22 cellular contexts compared by ENCODE assay signal in the genomic region with DNA sequence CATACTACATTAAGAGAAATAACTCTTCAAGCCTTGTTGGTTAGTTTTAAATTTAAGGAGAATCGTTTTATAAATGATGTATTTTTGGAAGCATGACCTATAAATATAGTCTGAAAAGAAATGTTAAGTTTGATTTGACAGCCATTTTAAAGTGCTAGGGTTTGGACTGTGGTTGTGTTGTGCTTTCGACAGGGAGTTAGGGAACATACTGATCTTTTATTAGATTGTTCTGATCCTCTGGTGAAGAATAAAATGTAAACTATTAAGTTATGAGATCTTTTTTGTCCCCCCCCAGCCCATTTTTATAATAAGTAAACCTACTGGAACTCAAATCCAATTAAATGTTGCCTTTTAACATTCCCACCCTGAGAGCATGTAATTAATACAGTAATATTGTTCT. TPM values are rescaled to one million over a fixed set of nuclear protein-coding genes. Genes with fewer than 3 reads are reported as not detected.
DNase-seq lines count a peak whose midpoint lies in the region; ATAC-seq and TF ChIP-seq lines count a peak whose summit lies in the region.
"Had no signal": no experiment of that assay in that cellular context is flagged by ENCODE, and none has a peak within 500 bp of the region (broad histone marks: within the 10 kb centered on the region; RNA-seq: fewer than 3 reads in every experiment).

No MANE protein-coding gene starts in this region.

- H3K36me3 ChIP-seq in SK-N-MC (ENCODE audit: insufficient read depth, low read length): peaks cover 100% of the 10 kb centered on the region
- peaks cover 0 to 84% (median 26%) of the 10 kb centered on the region in 4 donors for H3K36me3 ChIP-seq in sigmoid colon
- peaks cover 82% of the 10 kb centered on the region for H3K36me3 ChIP-seq in GM23338 (ENCODE audit: insufficient read depth)
- H3K36me3 ChIP-seq in mesenchymal stem cell (ENCODE audit: control insufficient read depth in 1 of 2, insufficient read depth in 2 of 2, low read depth in 1 of 2, low read length in 2 of 2): peaks cover 6 to 93% of the 10 kb centered on the region in 2 experiments

- H3K79me2 ChIP-seq in GM23338 (replicated peaks; ENCODE audit: insufficient read depth): peaks cover 93% of the 10 kb centered on the region

- no peak for DNase-seq in activated T-cell treated with anti-CD3 and anti-CD28 coated beads, Interleukin-2, amount 50 U/mL, for 72 hours
- DNase-seq in activated T-cell treated with anti-CD3 and anti-CD28 coated beads for 4 hours (no peak), SK-N-MC (ENCODE audit: low read depth, low spot score) (no peak), chondrocyte (ENCODE audit: low spot score) (no peak), sigmoid colon (no peak), GM23338 (ENCODE audit: low spot score) (no peak), mesenchymal stem cell (no peak)
- DNase-seq: ACHN; BE2C; C1 segment of cervical spinal cord; CD4-positive, CD25-positive, alpha-beta regulatory T cell; CD8-positive, alpha-beta memory T cell; COR-L47; DMS 273 treated with DMSO at 0.1 percent for 48 hours; DMS53; DND-41; EL had no signal

- H3K9me3 ChIP-seq in SK-N-MC (ENCODE audit: low read depth, low read length): no peaks in the 10 kb centered on the region
- no peaks in the 10 kb centered on the region for H3K9me3 ChIP-seq in sigmoid colon
- no peaks in the 10 kb centered on the region for H3K9me3 ChIP-seq in mesenchymal stem cell (ENCODE audit: control insufficient read depth, low read length)
- H3K9me3 ChIP-seq: BE2C, HAP-1 had no signal

- H4K91ac ChIP-seq in mesenchymal stem cell (ENCODE audit: low read length): no peak overlapping the region

- H3K27me3 ChIP-seq in sigmoid colon (no peaks in the 10 kb centered on the region), GM23338 (ENCODE audit: insufficient read depth) (no peaks in the 10 kb centered on the region), mesenchymal stem cell (ENCODE audit: control insufficient read depth in 1 of 2, insufficient read depth in 1 of 2, low read length in 2 of 2) (no peaks in the 10 kb centered on the region)
- H3K27me3 ChIP-seq: BE2C had no signal

- H3K4me3 Mint-ChIP-seq in activated T-cell treated with anti-CD3 and anti-CD28 coated beads, Interleukin-2, amount 50 U/mL, for 72 hours: no peak overlapping the region
- H3K4me3 Mint-ChIP-seq in chondrocyte (ENCODE audit: unreplicated experiment) (no peak overlapping the region), GM23338 (no peak overlapping the region)
- H3K4me3 Mint-ChIP-seq: CD4-positive, CD25-positive, alpha-beta regulatory T cell; CD8-positive, alpha-beta memory T cell had no signal

- no peak overlapping the region for H3K18ac ChIP-seq in mesenchymal stem cell (ENCODE audit: low read depth in 1 of 2, low read length in 2 of 2)

- H3K4me1 ChIP-seq in sigmoid colon: peaks cover 0 to 29% (median 10%) of the 10 kb centered on the region in 4 donors
- no peaks in the 10 kb centered on the region for H3K4me1 ChIP-seq in GM23338 (ENCODE audit: insufficient read depth)
- peaks cover 6% of the 10 kb centered on the region for H3K4me1 ChIP-seq in mesenchymal stem cell (ENCODE audit: control insufficient read depth, insufficient read depth, low read depth, low read length)
- H3K4me1 ChIP-seq: BE2C, HAP-1 had no signal

- peaks cover 4 to 56% of the 10 kb centered on the region in 2 donors for H3K36me3 Mint-ChIP-seq in activated T-cell treated with anti-CD3 and anti-CD28 coated beads, Interleukin-2, amount 50 U/mL, for 72 hours (ENCODE audit: insufficient read depth in 2 of 2)
- H3K36me3 Mint-ChIP-seq in chondrocyte (ENCODE audit: low read depth): peaks cover 31% of the 10 kb centered on the region
- peaks cover 93% of the 10 kb centered on the region for H3K36me3 Mint-ChIP-seq in GM23338 (ENCODE audit: low read depth)

- H4K8ac ChIP-seq in mesenchymal stem cell (ENCODE audit: low read length): no peak overlapping the region

- H2AK5ac ChIP-seq in mesenchymal stem cell (ENCODE audit: low read length, severe bottlenecking): no peak overlapping the region

- peak overlapping the region; percentile 43 for H3K27ac ChIP-seq in SK-N-MC
- peak overlapping the region; percentile 8 to 72 (median 30) for H3K27ac ChIP-seq in sigmoid colon
- no peak overlapping the region for H3K27ac ChIP-seq in GM23338 (ENCODE audit: low read depth)
- H3K27ac ChIP-seq in mesenchymal stem cell (ENCODE audit: low read length, poor library complexity, severe bottlenecking): no peak overlapping the region

- no peaks in the 10 kb centered on the region for H3K9me3 Mint-ChIP-seq in activated T-cell treated with anti-CD3 and anti-CD28 coated beads, Interleukin-2, amount 50 U/mL, for 72 hours
- no peaks in the 10 kb centered on the region for H3K9me3 Mint-ChIP-seq in chondrocyte (ENCODE audit: low read depth)
- H3K9me3 Mint-ChIP-seq in GM23338: no peaks in the 10 kb centered on the region
- H3K9me3 Mint-ChIP-seq: CD4-positive, CD25-positive, alpha-beta regulatory T cell; CD8-positive, alpha-beta memory T cell had no signal

- WGBS in sigmoid colon, 2 donors: 94% methylated on average over 2 of the region's 2 CpGs
- WGBS in mesenchymal stem cell: 100% methylated on average over 2 of the region's 2 CpGs

- H2AFZ ChIP-seq in GM23338 (no peak overlapping the region), mesenchymal stem cell (ENCODE audit: low read depth, low read length) (no peak overlapping the region)

- peaks cover 24% of the 10 kb centered on the region for H3K4me1 Mint-ChIP-seq in activated T-cell treated with anti-CD3 and anti-CD28 coated beads, Interleukin-2, amount 50 U/mL, for 72 hours (ENCODE audit: low read depth)
- peaks cover 31% of the 10 kb centered on the region for H3K4me1 Mint-ChIP-seq in chondrocyte (ENCODE audit: low read depth)
- no peaks in the 10 kb centered on the region for H3K4me1 Mint-ChIP-seq in GM23338

- H3F3A ChIP-seq in GM23338 (replicated peaks; ENCODE audit: low read depth): 0 out of 2 replicates have a peak, but pooled peaks cover 4% of the 10 kb centered on the region

- ATAC-seq in activated T-cell treated with anti-CD3 and anti-CD28 coated beads, Interleukin-2, amount 50 U/mL, for 72 hours (replicated peaks in 1 of 2): no peak
- no peak for ATAC-seq in GM23338
- ATAC-seq: GM12878 had no signal

- H3K4me2 ChIP-seq in GM23338 (no peak overlapping the region), mesenchymal stem cell (ENCODE audit: low read length, poor library complexity, severe bottlenecking) (no peak overlapping the region)

- no peak overlapping the region for H3K4ac ChIP-seq in mesenchymal stem cell (ENCODE audit: low read depth in 1 of 2, low read length in 2 of 2)

- no peak overlapping the region for H2BK5ac ChIP-seq in mesenchymal stem cell (ENCODE audit: low read depth, low read length, poor library complexity, severe bottlenecking)

- H3K9ac ChIP-seq in SK-N-MC (ENCODE audit: insufficient read length) (no peak overlapping the region), mesenchymal stem cell (ENCODE audit: low read length) (no peak overlapping the region)

- peak overlapping the region; percentile 13 for H3K27ac Mint-ChIP-seq in activated T-cell treated with anti-CD3 and anti-CD28 coated beads, Interleukin-2, amount 50 U/mL, for 72 hours
- peak overlapping the region; percentile 51 for H3K27ac Mint-ChIP-seq in chondrocyte (ENCODE audit: unreplicated experiment)
- H3K27ac Mint-ChIP-seq in GM23338: no peak overlapping the region
- H3K27ac Mint-ChIP-seq: CD4-positive, CD25-positive, alpha-beta regulatory T cell had no signal

- TF ChIP-seq POLR2A in sigmoid colon (IDR thresholded peaks at IDR 0.05): no peak

- no peak overlapping the region for H3K14ac ChIP-seq in mesenchymal stem cell (ENCODE audit: low read length in 2 of 2)

- TF ChIP-seq EP300 in sigmoid colon (IDR thresholded peaks at IDR 0.05): no peak

- H3K4me3 ChIP-seq in SK-N-MC: no peak overlapping the region
- H3K4me3 ChIP-seq in sigmoid colon: no peak overlapping the region
- no peak overlapping the region for H3K4me3 ChIP-seq in GM23338
- H3K4me3 ChIP-seq in mesenchymal stem cell (ENCODE audit: insufficient read depth in 1 of 2, low read depth in 1 of 2, low read length in 2 of 2): no peak overlapping the region
- H3K4me3 ChIP-seq: GM12878, HAP-1 had no signal

- TF ChIP-seq CTCF in chondrocyte (IDR thresholded peaks at IDR 0.05) (no peak), sigmoid colon (IDR thresholded peaks at IDR 0.05) (no peak), GM23338 (conservative IDR thresholded peaks at IDR 0.05; ENCODE audit: low read depth in 2 of 2) (no peak)

- intact Hi-C loops in sigmoid colon (cut with DNase I): no loop called here

- no peak overlapping the region for H3K23ac ChIP-seq in mesenchymal stem cell (ENCODE audit: low read length in 2 of 2)

- H2BK120ac ChIP-seq in mesenchymal stem cell (ENCODE audit: low read depth, low read length): no peak overlapping the region

- H3K27me3 Mint-ChIP-seq in activated T-cell treated with anti-CD3 and anti-CD28 coated beads, Interleukin-2, amount 50 U/mL, for 72 hours (ENCODE audit: low read depth): no peaks in the 10 kb centered on the region
- no peaks in the 10 kb centered on the region for H3K27me3 Mint-ChIP-seq in chondrocyte (ENCODE audit: low read depth)
- no peaks in the 10 kb centered on the region for H3K27me3 Mint-ChIP-seq in GM23338 (ENCODE audit: insufficient read depth, low read depth, poor library complexity)
- H3K27me3 Mint-ChIP-seq: CD4-positive, CD25-positive, alpha-beta regulatory T cell; CD8-positive, alpha-beta memory T cell had no signal

- no peak overlapping the region for H2BK15ac ChIP-seq in mesenchymal stem cell (ENCODE audit: low read depth, poor library complexity, severe bottlenecking)

- H3K9me2 ChIP-seq in GM23338 (ENCODE audit: insufficient read depth): no peaks in the 10 kb centered on the region

- H4K20me1 ChIP-seq in GM23338 (replicated peaks; ENCODE audit: insufficient read depth): peaks cover 55% of the 10 kb centered on the region

- no peak overlapping the region for H2BK12ac ChIP-seq in mesenchymal stem cell (ENCODE audit: low read length in 2 of 2)

- peaks cover 8% of the 10 kb centered on the region for H3K79me1 ChIP-seq in mesenchymal stem cell (replicated peaks; ENCODE audit: low read length, poor library complexity, severe bottlenecking)

RNA-seq across cellular contexts. Expression of gene TAF15, which starts 12.0 kb away (rescaled TPM):
- total RNA-seq in activated T-cell treated with anti-CD3 and anti-CD28 coated beads, Interleukin-2, amount 50 U/mL, for 72 hours: 100 to 1,000 TPM; 310 to 312 TPM
- total RNA-seq in chondrocyte (123 to 168 TPM (median 135 TPM) in 3 replicates), sigmoid colon (10 to 100 TPM; 58.1 to 85.9 (median 71.3) TPM)
- polyA plus RNA-seq in sigmoid colon (100 to 1,000 TPM in 1 of 3 donors, 10 to 100 TPM in 2; 55.9 to 147 (median 58.7) TPM), GM23338 (2016; fragmentation: Nextera tagmentation; extraction: Ambion mirVana) (28.2 and 33.8 TPM in 2 replicates)
- 109 and 148 TPM in 2 replicates for total RNA-seq in GM23338 (2014; rRNA removed; shearing (Covaris generic))
- polyA plus RNA-seq in mesenchymal stem cell (2013, experiment 1 of 2): 77.4 TPM
- 77.5 TPM for polyA plus RNA-seq in mesenchymal stem cell (2013, experiment 2 of 2)

RNA-seq across cellular contexts. Expression of gene MMP28, which starts 25.9 kb away (rescaled TPM):
- under 1 TPM in 1 of 2 donors, not detected in 1; 0.96 TPM for total RNA-seq in activated T-cell treated with anti-CD3 and anti-CD28 coated beads, Interleukin-2, amount 50 U/mL, for 72 hours
- total RNA-seq in chondrocyte (5.1 to 8.6 TPM (median 7.9 TPM) in 3 replicates), sigmoid colon (10 to 100 TPM; 15.8 to 60.8 (median 40.5) TPM)
- polyA plus RNA-seq in sigmoid colon (10 to 100 TPM; 24.0 to 52.9 (median 30.3) TPM), GM23338 (2016; fragmentation: Nextera tagmentation; extraction: Ambion mirVana) (not detected in 2 replicates)
- total RNA-seq in GM23338 (2014; rRNA removed; shearing (Covaris generic)): not detected in 2 replicates
- polyA plus RNA-seq in mesenchymal stem cell (2013, experiment 1 of 2): 4.8 TPM
- polyA plus RNA-seq in mesenchymal stem cell (2013, experiment 2 of 2): 4.7 TPM
- total RNA-seq: CD4-positive, CD25-positive, alpha-beta regulatory T cell; CD8-positive, alpha-beta memory T cell; G401; GM12878 had no signal
- polyA plus RNA-seq: CD8-positive, alpha-beta memory T cell; GM12878 had no signal

RNA-seq across cellular contexts. Expression of gene HEATR9, which starts 47.4 kb away (rescaled TPM):
- total RNA-seq in activated T-cell treated with anti-CD3 and anti-CD28 coated beads, Interleukin-2, amount 50 U/mL, for 72 hours: 1 to 10 TPM in 1 of 2 donors, under 1 TPM in 1; 0.46 to 1.8 TPM
- total RNA-seq in chondrocyte (not detected in 3 replicates), sigmoid colon (not detected)
- polyA plus RNA-seq in sigmoid colon (under 1 TPM in 1 of 3 donors, not detected in 2; 0.06 TPM), GM23338 (2016; fragmentation: Nextera tagmentation; extraction: Ambion mirVana) (not detected in 2 replicates)
- not detected in 2 replicates for total RNA-seq in GM23338 (2014; rRNA removed; shearing (Covaris generic))
- polyA plus RNA-seq in mesenchymal stem cell (2013, experiment 1 of 2): not detected
- not detected for polyA plus RNA-seq in mesenchymal stem cell (2013, experiment 2 of 2)
- total RNA-seq: CD4-positive, CD25-positive, alpha-beta regulatory T cell; G401; H4; HT-29 had no signal
- polyA plus RNA-seq: CD4-positive, CD25-positive, alpha-beta regulatory T cell had no signal

RNA-seq across cellular contexts. Expression of gene CCL5, which starts 58.9 kb away (rescaled TPM):
- 100 to 1,000 TPM in 1 of 2 donors, 10 to 100 TPM in 1; 63.3 to 178 TPM for total RNA-seq in activated T-cell treated with anti-CD3 and anti-CD28 coated beads, Interleukin-2, amount 50 U/mL, for 72 hours
- not detected in 3 replicates for total RNA-seq in chondrocyte
- total RNA-seq in sigmoid colon: 1 to 10 TPM in 3 of 4 donors, not detected in 1; 1.8 to 3.3 (median 2.4) TPM
- 10 to 100 TPM in 1 of 3 donors, 1 to 10 TPM in 2; 2.3 to 15.5 (median 3.6) TPM for polyA plus RNA-seq in sigmoid colon
- total RNA-seq in GM23338 (2014; rRNA removed; shearing (Covaris generic)): not detected in 2 replicates
- not detected in 2 replicates for polyA plus RNA-seq in GM23338 (2016; fragmentation: Nextera tagmentation; extraction: Ambion mirVana)
- 0.06 TPM for polyA plus RNA-seq in mesenchymal stem cell (2013, experiment 1 of 2)
- polyA plus RNA-seq in mesenchymal stem cell (2013, experiment 2 of 2): 0.07 TPM
- total RNA-seq: G401, H4, HT-29 had no signal

Comparison
In these comparisons a context has a peak if more than half of its experiments do, and no peak if none do; other contexts are left out.
1. H3K27ac ChIP-seq: peak in SK-N-MC (single experiment) and sigmoid colon (4 of 4); none in GM23338 (single experiment) and mesenchymal stem cell (single experiment).